2 cellular contexts compared by ENCODE assay signal in genomic region chr18:8381801-8382459, GRCh38.
TF ChIP-seq lines count a peak whose summit lies in the region.

No MANE protein-coding gene starts in this region.

TF ChIP-seq in IMR-90, 13 proteins besides CTCF, POLR2A, EP300 and RAD21 (continued from another document):
- TF ChIP-seq MAFK (IDR thresholded peaks at IDR 0.05; ENCODE audit: low read depth, low read length) (no peak), MAZ (IDR thresholded peaks at IDR 0.05; ENCODE audit: borderline replicate concordance, low read depth, low read length) (no peak), RFX5 (IDR thresholded peaks at IDR 0.05; ENCODE audit: low read depth, low read length) (no peak)

TF ChIP-seq in SK-N-SH treated with all-trans-retinoic acid at 6 μM for 48 hours, 23 proteins besides CTCF, POLR2A, EP300 and RAD21 (continued from another document):
- TF ChIP-seq PPARA (CRISPR knock-in tag; IDR thresholded peaks at IDR 0.05; ENCODE audit: borderline replicate concordance) (no peak), ISL1 (CRISPR knock-in tag; IDR thresholded peaks at IDR 0.05) (no peak)
